ENCODE assay signal across 10 cellular contexts in the genomic region with DNA sequence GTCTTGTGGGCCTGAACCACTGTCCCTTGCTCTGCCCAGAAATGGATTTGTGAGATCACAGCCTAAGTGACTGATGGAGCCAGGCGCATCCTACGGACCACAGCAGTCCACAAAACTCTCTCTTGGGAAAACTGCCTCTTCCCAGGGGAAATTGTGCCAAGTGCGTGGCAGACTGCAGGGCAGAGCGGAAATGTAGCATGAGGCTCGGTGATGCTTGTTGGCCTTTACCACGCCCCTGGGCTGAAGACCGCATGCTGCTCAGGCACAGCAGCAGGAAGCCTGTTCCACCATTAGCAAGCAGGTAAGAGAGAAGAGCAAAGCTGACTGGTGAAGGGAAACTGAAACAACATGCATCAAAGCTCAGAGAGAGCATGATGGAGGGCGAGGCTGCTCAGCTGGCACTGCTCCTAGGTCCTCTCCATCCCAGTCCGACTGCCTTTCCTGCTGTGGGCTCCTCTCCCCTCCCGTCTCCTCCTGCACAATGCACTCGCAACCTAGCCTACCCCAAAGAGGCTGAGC. TPM values are rescaled to one million over a fixed set of nuclear protein-coding genes. Genes with fewer than 3 reads are reported as not detected.
A peak's percentile ranks its signal among the peaks of the same experiment; 100 is the strongest.
DNase-seq lines count a peak whose midpoint lies in the region; ATAC-seq and TF ChIP-seq lines count a peak whose summit lies in the region.
"Had no signal": no experiment of that assay in that cellular context is flagged by ENCODE, and none has a peak within 500 bp of the region (broad histone marks: within the 10 kb centered on the region; RNA-seq: fewer than 3 reads in every experiment).

No MANE protein-coding gene starts in this region.

- H3K9me3 ChIP-seq in neutrophil = no peaks in the 10 kb centered on the region
- no peaks in the 10 kb centered on the region for H3K9me3 ChIP-seq in upper lobe of left lung

- peak overlapping the region; percentile 62 for H3K4me3 Mint-ChIP-seq in activated T-helper 1 cell treated with anti-CD3 and anti-CD28 coated beads, Interleukin-12 subunit alpha, Interleukin-12 subunit beta, Interleukin-2, Interleukin-4 antibody, amounts not matched to agents 30 ng/mL and 10 ng/mL and 1 ng/mL, durations not matched to agents 14 hours and 24 hours and 36 hours
- no peak overlapping the region for H3K4me3 Mint-ChIP-seq in Calu3 (ENCODE audit: low read depth, unreplicated experiment)
- H3K4me3 Mint-ChIP-seq: dendritic cell treated with granulocyte-macrophage colony-stimulating factor and Interleukin-4, amounts not matched to agents 40 ng/mL and 50 ng/mL, for 4 days had no signal

- no TSS peak for BruUV-seq in Calu3 (replicated peaks; lab: Mats Ljungman, UMichigan)

- H3K36me3 ChIP-seq in neutrophil (peaks cover 9% of the 10 kb centered on the region), upper lobe of left lung (peaks cover 0 to 23% (median 19%) of the 10 kb centered on the region in 4 donors)

- peak; percentile 62 for DNase-seq in activated gamma-delta T cell treated with Interleukin-2 at 50 U/mL for 16 hours
- DNase-seq in activated gamma-delta T cell (lab: John Stamatoyannopoulos, UW) = no peak
- DNase-seq in activated T-helper 1 cell treated with anti-CD3 and anti-CD28 coated beads, Interleukin-12 subunit alpha, Interleukin-12 subunit beta, Interleukin-2, Interleukin-4 antibody, amounts not matched to agents 30 ng/mL and 10 ng/mL and 1 ng/mL, durations not matched to agents 14 hours and 24 hours and 36 hours (ENCODE audit: low spot score) = peak; percentile 64
- no peak for DNase-seq in upper lobe of left lung
- DNase-seq in SKM-1 (lab: John Stamatoyannopoulos, UW; ENCODE audit: unreplicated experiment) = no peak
- DNase-seq in cerebellar nuclear complex (lab: John Stamatoyannopoulos, UW) = no peak
- DNase-seq in Calu3 = no peak
- DNase-seq: 8988T had no signal

- no peaks in the 10 kb centered on the region for H3K27me3 Mint-ChIP-seq in activated T-helper 1 cell treated with anti-CD3 and anti-CD28 coated beads, Interleukin-12 subunit alpha, Interleukin-12 subunit beta, Interleukin-2, Interleukin-4 antibody, amounts not matched to agents 30 ng/mL and 10 ng/mL and 1 ng/mL, durations not matched to agents 14 hours and 24 hours and 36 hours (ENCODE audit: insufficient read depth)
- no peaks in the 10 kb centered on the region for H3K27me3 Mint-ChIP-seq in Calu3 (ENCODE audit: unreplicated experiment)
- H3K27me3 Mint-ChIP-seq: dendritic cell treated with granulocyte-macrophage colony-stimulating factor and Interleukin-4, amounts not matched to agents 40 ng/mL and 50 ng/mL, for 4 days had no signal

- H3K4me1 ChIP-seq in neutrophil (ENCODE audit: control insufficient read depth in 1 of 2, insufficient read depth in 1 of 2, low read depth in 1 of 2, low read length in 1 of 2) (peaks cover 48 to 54% of the 10 kb centered on the region in 2 experiments), upper lobe of left lung (peaks cover 9 to 18% (median 17%) of the 10 kb centered on the region in 4 donors)

- H3K27ac ChIP-seq in neutrophil (peak overlapping the region; percentile 99), upper lobe of left lung (peak overlapping the region; percentile 55 to 76 (median 66))

- no peaks in the 10 kb centered on the region for H3K9me3 Mint-ChIP-seq in activated T-helper 1 cell treated with anti-CD3 and anti-CD28 coated beads, Interleukin-12 subunit alpha, Interleukin-12 subunit beta, Interleukin-2, Interleukin-4 antibody, amounts not matched to agents 30 ng/mL and 10 ng/mL and 1 ng/mL, durations not matched to agents 14 hours and 24 hours and 36 hours
- H3K9me3 Mint-ChIP-seq in Calu3 (ENCODE audit: low read depth, unreplicated experiment) = no peaks in the 10 kb centered on the region
- H3K9me3 Mint-ChIP-seq: dendritic cell treated with granulocyte-macrophage colony-stimulating factor and Interleukin-4, amounts not matched to agents 40 ng/mL and 50 ng/mL, for 4 days had no signal

- TF ChIP-seq CTCF in neutrophil (IDR thresholded peaks at IDR 0.05) = no peak
- no peak for TF ChIP-seq CTCF in upper lobe of left lung (IDR thresholded peaks at IDR 0.05)
- TF ChIP-seq CTCF in Calu3 (IDR thresholded peaks at IDR 0.05; ENCODE audit: unreplicated experiment) = no peak

- H3K36me3 Mint-ChIP-seq in activated T-helper 1 cell treated with anti-CD3 and anti-CD28 coated beads, Interleukin-12 subunit alpha, Interleukin-12 subunit beta, Interleukin-2, Interleukin-4 antibody, amounts not matched to agents 30 ng/mL and 10 ng/mL and 1 ng/mL, durations not matched to agents 14 hours and 24 hours and 36 hours (ENCODE audit: low read depth) = peaks cover 13% of the 10 kb centered on the region
- H3K36me3 Mint-ChIP-seq in Calu3 (ENCODE audit: insufficient read depth, unreplicated experiment) = peaks cover 4% of the 10 kb centered on the region

- CTCF ChIA-PET in Calu3 (lab: Charles Lee) = interaction anchor here (0.6 kb wide), 1 partner anchor 20 kb away, joined by 7 read pairs; no protein-coding TSS in a partner anchor

- H3K4me1 Mint-ChIP-seq in activated T-helper 1 cell treated with anti-CD3 and anti-CD28 coated beads, Interleukin-12 subunit alpha, Interleukin-12 subunit beta, Interleukin-2, Interleukin-4 antibody, amounts not matched to agents 30 ng/mL and 10 ng/mL and 1 ng/mL, durations not matched to agents 14 hours and 24 hours and 36 hours (ENCODE audit: low read depth) = peaks cover 37% of the 10 kb centered on the region
- no peaks in the 10 kb centered on the region for H3K4me1 Mint-ChIP-seq in Calu3 (ENCODE audit: low read depth, unreplicated experiment)

- TF ChIP-seq EP300 in upper lobe of left lung (IDR thresholded peaks at IDR 0.05) = no peak

- H3K4me3 ChIP-seq in neutrophil (ENCODE audit: low read depth in 1 of 2, low read length in 1 of 2) = peak overlapping the region; percentile 31 to 51
- no peak overlapping the region for H3K4me3 ChIP-seq in upper lobe of left lung

- WGBS in upper lobe of left lung, 2 donors = 85 to 90% methylated on average over 9 to 11 of the region's 11 CpGs

- no peak for TF ChIP-seq POLR2A in upper lobe of left lung (IDR thresholded peaks at IDR 0.05)

- peak in 1 of 2 donors; percentile 29 for ATAC-seq in upper lobe of left lung (ENCODE audit: low FRiP score in 2 of 2)

- H3K27ac Mint-ChIP-seq in activated T-helper 1 cell treated with anti-CD3 and anti-CD28 coated beads, Interleukin-12 subunit alpha, Interleukin-12 subunit beta, Interleukin-2, Interleukin-4 antibody, amounts not matched to agents 30 ng/mL and 10 ng/mL and 1 ng/mL, durations not matched to agents 14 hours and 24 hours and 36 hours = peak overlapping the region; percentile 92
- no peak overlapping the region for H3K27ac Mint-ChIP-seq in Calu3 (ENCODE audit: unreplicated experiment)
- H3K27ac Mint-ChIP-seq: dendritic cell treated with granulocyte-macrophage colony-stimulating factor and Interleukin-4, amounts not matched to agents 40 ng/mL and 50 ng/mL, for 4 days had no signal

- no peaks in the 10 kb centered on the region for H3K27me3 ChIP-seq in neutrophil
- H3K27me3 ChIP-seq in upper lobe of left lung = no peaks in the 10 kb centered on the region

- intact Hi-C loops in activated T-helper 1 cell treated with anti-CD3 and anti-CD28 coated beads, Interleukin-12 subunit alpha, Interleukin-12 subunit beta, Interleukin-2, Interleukin-4 antibody, amounts not matched to agents 30 ng/mL and 10 ng/mL and 1 ng/mL, durations not matched to agents 14 hours and 24 hours and 36 hours (cut with micrococcal nuclease) = loop anchor here (1.0 kb wide), 1 partner anchor 11 kb away; no protein-coding TSS in a partner anchor
- intact Hi-C loops in Calu3 (cut with micrococcal nuclease; ENCODE audit: unreplicated experiment) = no loop called here

RNA-seq across cellular contexts. Expression of a gene that starts 26.5 kb away (rescaled TPM):
- total RNA-seq in activated T-helper 1 cell treated with anti-CD3 and anti-CD28 coated beads, Interleukin-12 subunit alpha, Interleukin-12 subunit beta, Interleukin-2, Interleukin-4 antibody, amounts not matched to agents 30 ng/mL and 10 ng/mL and 1 ng/mL, durations not matched to agents 14 hours and 24 hours and 36 hours = 0.24 and 0.41 TPM in 2 replicates
- total RNA-seq in upper lobe of left lung (10 to 100 TPM; 10.1 to 36.7 (median 16.1) TPM), Calu3 (2022) (0.68 and 0.81 TPM in 2 replicates)

RNA-seq across cellular contexts. Expression of a gene that starts 31.4 kb away (rescaled TPM):
- 18.8 and 21.9 TPM in 2 replicates for total RNA-seq in activated T-helper 1 cell treated with anti-CD3 and anti-CD28 coated beads, Interleukin-12 subunit alpha, Interleukin-12 subunit beta, Interleukin-2, Interleukin-4 antibody, amounts not matched to agents 30 ng/mL and 10 ng/mL and 1 ng/mL, durations not matched to agents 14 hours and 24 hours and 36 hours
- total RNA-seq in upper lobe of left lung = 10 to 100 TPM; 17.5 to 48.2 (median 22.7) TPM
- total RNA-seq in Calu3 (2022) = 26.5 and 28.1 TPM in 2 replicates

RNA-seq across cellular contexts. Expression of a gene that starts 43.3 kb away (rescaled TPM):
- total RNA-seq in activated T-helper 1 cell treated with anti-CD3 and anti-CD28 coated beads, Interleukin-12 subunit alpha, Interleukin-12 subunit beta, Interleukin-2, Interleukin-4 antibody, amounts not matched to agents 30 ng/mL and 10 ng/mL and 1 ng/mL, durations not matched to agents 14 hours and 24 hours and 36 hours = 103 and 110 TPM in 2 replicates
- 100 to 1,000 TPM in 4 of 6 donors, 10 to 100 TPM in 2; 64.2 to 170 (median 123) TPM for total RNA-seq in upper lobe of left lung
- total RNA-seq in Calu3 (2022) = 137 and 144 TPM in 2 replicates

Comparison
In these comparisons a context has a peak if more than half of its experiments do, and no peak if none do; other contexts are left out.
1. DNase-seq: peak in activated gamma-delta T cell treated with Interleukin-2 at 50 U/mL for 16 hours (single experiment) and activated T-helper 1 cell treated with anti-CD3 and anti-CD28 coated beads, Interleukin-12 subunit alpha, Interleukin-12 subunit beta, Interleukin-2, Interleukin-4 antibody, amounts not matched to agents 30 ng/mL and 10 ng/mL and 1 ng/mL, durations not matched to agents 14 hours and 24 hours and 36 hours (single experiment); none in activated gamma-delta T cell (single experiment), upper lobe of left lung (0 of 2), SKM-1 (single experiment), cerebellar nuclear complex (0 of 2) and Calu3 (single experiment).
2. H3K4me3 ChIP-seq: peak in neutrophil (2 of 2); none in upper lobe of left lung (0 of 4).